ENCODE assay signal across 8 cellular contexts in genomic region chr6:138107078-138107751, GRCh38. TPM values are rescaled to one million over a fixed set of nuclear protein-coding genes. Genes with fewer than 3 reads are reported as not detected.
DNase-seq lines count a peak whose midpoint lies in the region; ATAC-seq and TF ChIP-seq lines count a peak whose summit lies in the region.

PERP (minus strand) TSS chr6:138107419; CDS start chr6:138107340, 79 bp downstream.

- CTCF ChIA-PET in OCI-LY7 (lab: Charles Lee; ENCODE audit: unreplicated experiment) = no interaction called here

- peak; percentile 80 for ATAC-seq in HG02588 (IDR thresholded peaks at IDR 0.05; ENCODE audit: unreplicated experiment)

- H3K4me1 ChIP-seq in mucosa of rectum (ENCODE audit: control insufficient read depth in 2 of 2, insufficient read depth in 2 of 2, low read length in 2 of 2) (peaks cover 8 to 18% of the 10 kb centered on the region in 2 donors), OCI-LY7 (ENCODE audit: insufficient read depth, low read length, poor library complexity, severe bottlenecking) (no peaks in the 10 kb centered on the region)

- intact Hi-C loops in OCI-LY7 (cut with micrococcal nuclease; ENCODE audit: unreplicated experiment) = no loop called here

- BruUV-seq in OCI-LY7 (replicated peaks; lab: Mats Ljungman, UMichigan) = no TSS peak

- H3K9me3 ChIP-seq in mucosa of rectum (ENCODE audit: control insufficient read depth in 2 of 2, low read length in 2 of 2) = no peaks in the 10 kb centered on the region
- H3K9me3 ChIP-seq in OCI-LY7 (ENCODE audit: low read length) = no peaks in the 10 kb centered on the region

- peak within 1 kb of the TSS; percentile 82 to 95 for H3K9ac ChIP-seq in mucosa of rectum (ENCODE audit: low read depth in 1 of 2, low read length in 2 of 2)

- POLR2A ChIA-PET in OCI-LY7 (lab: Charles Lee) = no interaction called here

- no peaks in the 10 kb centered on the region for H3K9me2 ChIP-seq in OCI-LY7 (ENCODE audit: insufficient read depth, low read length)

- peak within 1 kb of the TSS; percentile 58 for H3K4me3 ChIP-seq in GM12864 (ENCODE audit: low read depth, low read length)
- H3K4me3 ChIP-seq in mucosa of rectum (ENCODE audit: low read length in 2 of 2) = peak within 1 kb of the TSS; percentile 74 to 84
- no peak within 1 kb of the TSS for H3K4me3 ChIP-seq in OCI-LY7 (ENCODE audit: low read depth, low read length, poor library complexity, severe bottlenecking)

- no peaks in the 10 kb centered on the region for H3K79me2 ChIP-seq in OCI-LY7 (ENCODE audit: insufficient read depth, low read depth, low read length)

- no peaks in the 10 kb centered on the region for H4K20me1 ChIP-seq in OCI-LY7 (ENCODE audit: insufficient read depth, low read length)

- peaks cover 0 to 2% of the 10 kb centered on the region in 2 donors for H3K27me3 ChIP-seq in mucosa of rectum (ENCODE audit: control insufficient read depth in 2 of 2, insufficient read depth in 2 of 2, low read length in 2 of 2)

- no peak within 1 kb of the TSS for H3K4me2 ChIP-seq in OCI-LY7 (ENCODE audit: low read length)

- H2AFZ ChIP-seq in OCI-LY7 (ENCODE audit: low read length) = no peak within 1 kb of the TSS

- DNase-seq in GM12864 (ENCODE audit: low read depth) = no peak
- peak; percentile 60 for DNase-seq in NCI-H460 (ENCODE audit: extremely low read depth, low read depth)
- DNase-seq in activated T-cell treated with anti-CD3 and anti-CD28 coated beads for 24 hours (ENCODE audit: low read depth) = peak; percentile 59
- no peak for DNase-seq in epithelial cell of prostate (ENCODE audit: low read depth, low spot score)
- peak; percentile 57 for DNase-seq in stimulated activated CD8-positive, alpha-beta memory T cell treated with anti-CD3 and anti-CD28 coated beads, Interleukin-4, amount 100 ng/mL, for 24 hours (ENCODE audit: low read depth)
- no peak for DNase-seq in OCI-LY7 (ENCODE audit: low spot score)

- H3K27ac ChIP-seq in epithelial cell of prostate = peak within 1 kb of the TSS; percentile 97
- H3K27ac ChIP-seq in mucosa of rectum (ENCODE audit: low read depth in 2 of 2, low read length in 2 of 2) = peak within 1 kb of the TSS; percentile 91 to 98
- H3K27ac ChIP-seq in OCI-LY7 (ENCODE audit: low read depth, low read length, poor library complexity, severe bottlenecking) = no peak within 1 kb of the TSS

- H3K36me3 ChIP-seq in mucosa of rectum (ENCODE audit: control insufficient read depth in 2 of 2, insufficient read depth in 2 of 2, low read length in 2 of 2) (no peaks in the 10 kb centered on the region), OCI-LY7 (ENCODE audit: insufficient read depth, low read length) (no peaks in the 10 kb centered on the region)

- TF ChIP-seq CTCF in GM12864 (IDR thresholded peaks at IDR 0.05; ENCODE audit: low read depth, low read length, missing control alignments) = no peak
- TF ChIP-seq CTCF in OCI-LY7 (conservative IDR thresholded peaks at IDR 0.05; ENCODE audit: low read length) = no peak

RNA-seq across cellular contexts. Expression of gene PERP, which starts in this region (rescaled TPM):
- 87.1 and 90.5 TPM in 2 replicates for total RNA-seq in NCI-H460 (2014; rRNA removed; shearing (Covaris generic))
- polyA plus RNA-seq in NCI-H460 (2014; cell fraction: nucleus; rRNA removed) = 57.7 and 68.0 TPM in 2 replicates
- not detected in 2 replicates for total RNA-seq in OCI-LY7 (2014; rRNA removed; shearing (Covaris generic))
- total RNA-seq in OCI-LY7 (2022) = not detected in 2 replicates

Comparison
In these comparisons a context has a peak if more than half of its experiments do, and no peak if none do; other contexts are left out.
1. RNA of gene PERP (total RNA-seq): 87.1 to 90.5 TPM in NCI-H460; not detected in OCI-LY7; every median in the first group is over 10 times any median in the second.
2. DNase-seq: peak in NCI-H460 (single experiment), activated T-cell treated with anti-CD3 and anti-CD28 coated beads for 24 hours (single experiment) and stimulated activated CD8-positive, alpha-beta memory T cell treated with anti-CD3 and anti-CD28 coated beads, Interleukin-4, amount 100 ng/mL, for 24 hours (single experiment); none in GM12864 (single experiment), epithelial cell of prostate (single experiment) and OCI-LY7 (single experiment).